ENCODE assay signal across 8 cellular contexts in the genomic region with DNA sequence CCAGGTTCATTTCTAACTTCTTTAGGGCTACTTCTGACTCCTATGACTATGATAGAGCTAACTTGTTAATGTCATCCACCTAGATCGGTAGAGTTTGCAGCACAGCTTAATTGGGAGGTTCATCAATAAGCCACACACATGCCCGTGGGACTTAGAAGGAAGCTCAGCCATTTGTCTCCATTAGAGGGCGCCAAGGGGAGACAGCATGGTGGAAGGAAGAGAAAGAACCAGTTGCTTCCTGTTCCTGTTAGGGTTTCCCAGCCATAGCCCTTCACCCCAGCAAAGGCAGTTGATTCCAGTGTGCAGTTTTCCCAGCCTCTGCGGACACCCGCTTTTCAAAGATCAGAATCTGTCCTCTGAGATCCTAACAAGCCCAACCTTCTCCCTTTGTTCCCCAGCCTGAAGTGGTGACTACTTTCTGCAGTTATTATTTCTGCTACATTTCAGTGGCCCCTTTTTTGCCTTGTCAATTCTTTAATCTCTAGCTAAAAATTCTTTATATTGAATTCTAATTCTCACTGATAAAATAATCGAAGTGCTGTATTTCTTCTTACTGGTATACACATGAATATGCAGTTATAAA. TPM values are rescaled to one million over a fixed set of nuclear protein-coding genes. Genes with fewer than 3 reads are reported as not detected.
DNase-seq lines count a peak whose midpoint lies in the region; ATAC-seq lines count a peak whose summit lies in the region.

No MANE protein-coding gene starts in this region.

- H2BK5ac ChIP-seq in mesenchymal stem cell (ENCODE audit: low read depth, low read length, poor library complexity, severe bottlenecking), result no peak overlapping the region

- peak overlapping the region in 1 of 2 experiments; percentile 31 for H2BK12ac ChIP-seq in mesenchymal stem cell (ENCODE audit: low read length in 2 of 2)

- H2AK5ac ChIP-seq in mesenchymal stem cell (ENCODE audit: low read length, severe bottlenecking), result no peak overlapping the region

- no peak overlapping the region for H3K9ac ChIP-seq in mesenchymal stem cell (ENCODE audit: low read length)

- H4K91ac ChIP-seq in mesenchymal stem cell (ENCODE audit: low read length), result peak overlapping the region; percentile 76

- H3K14ac ChIP-seq in mesenchymal stem cell (ENCODE audit: low read length in 2 of 2), result no peak overlapping the region

- no peak overlapping the region for H3K4me2 ChIP-seq in mesenchymal stem cell (ENCODE audit: low read length, poor library complexity, severe bottlenecking)

- POLR2A ChIA-PET in activated CD4-positive, alpha-beta T cell treated with anti-CD3 and anti-CD28 coated beads, Interleukin-2, amount 10 ng/mL, durations not matched to agents 7 days and 5 days (lab: Charles Lee), result no interaction called here

- H2BK15ac ChIP-seq in mesenchymal stem cell (ENCODE audit: low read depth, poor library complexity, severe bottlenecking), result peak overlapping the region; percentile 16

- H3K4me3 ChIP-seq in mesenchymal stem cell (ENCODE audit: insufficient read depth in 1 of 2, low read depth in 1 of 2, low read length in 2 of 2), result no peak overlapping the region

- H3K36me3 Mint-ChIP-seq in activated CD4-positive, alpha-beta T cell treated with anti-CD3 and anti-CD28 coated beads, Interleukin-2, amount 10 ng/mL, durations not matched to agents 7 days and 5 days (ENCODE audit: low read depth), result no peaks in the 10 kb centered on the region

- peak; percentile 59 for ATAC-seq in GM18861 (IDR thresholded peaks at IDR 0.05; ENCODE audit: unreplicated experiment)
- ATAC-seq in HG03378 (IDR thresholded peaks at IDR 0.05; ENCODE audit: unreplicated experiment), result peak; percentile 68

- WGBS in mesenchymal stem cell, result 46% methylated on average over 5 of the region's 6 CpGs

- H3K27me3 ChIP-seq in mesenchymal stem cell (ENCODE audit: control insufficient read depth in 1 of 2, insufficient read depth in 1 of 2, low read length in 2 of 2), result no peaks in the 10 kb centered on the region

- H3K18ac ChIP-seq in mesenchymal stem cell (ENCODE audit: low read depth in 1 of 2, low read length in 2 of 2), result peak overlapping the region; percentile 43 to 53

- H3K9me3 Mint-ChIP-seq in activated CD4-positive, alpha-beta T cell treated with anti-CD3 and anti-CD28 coated beads, Interleukin-2, amount 10 ng/mL, durations not matched to agents 7 days and 5 days, result no peaks in the 10 kb centered on the region

- no peaks in the 10 kb centered on the region for H3K27me3 Mint-ChIP-seq in activated CD4-positive, alpha-beta T cell treated with anti-CD3 and anti-CD28 coated beads, Interleukin-2, amount 10 ng/mL, durations not matched to agents 7 days and 5 days

- peak overlapping the region; percentile 58 for H2BK120ac ChIP-seq in mesenchymal stem cell (ENCODE audit: low read depth, low read length)

- peak overlapping the region; percentile 87 for H4K8ac ChIP-seq in mesenchymal stem cell (ENCODE audit: low read length)

- peaks cover 3% of the 10 kb centered on the region for H3K4me1 ChIP-seq in mesenchymal stem cell (ENCODE audit: control insufficient read depth, insufficient read depth, low read depth, low read length)

- H3K27ac Mint-ChIP-seq in activated CD4-positive, alpha-beta T cell treated with anti-CD3 and anti-CD28 coated beads, Interleukin-2, amount 10 ng/mL, durations not matched to agents 7 days and 5 days, result no peak overlapping the region

- no peaks in the 10 kb centered on the region for H3K36me3 ChIP-seq in mesenchymal stem cell (ENCODE audit: control insufficient read depth in 1 of 2, insufficient read depth in 2 of 2, low read depth in 1 of 2, low read length in 2 of 2)

- no peaks in the 10 kb centered on the region for H3K79me1 ChIP-seq in mesenchymal stem cell (replicated peaks; ENCODE audit: low read length, poor library complexity, severe bottlenecking)

- CTCF ChIA-PET in activated CD4-positive, alpha-beta T cell treated with anti-CD3 and anti-CD28 coated beads, Interleukin-2, amount 10 ng/mL, durations not matched to agents 7 days and 5 days (lab: Charles Lee), result interaction anchor here (0.7 to 1.6 kb wide), 9 partner anchors 9 to 550 kb away, joined by 3 to 5 read pairs (median 4); partner anchors contain the start of gene KCTD18

- H3K23ac ChIP-seq in mesenchymal stem cell (ENCODE audit: low read length in 2 of 2), result no peak overlapping the region

- H3K9me3 ChIP-seq in mesenchymal stem cell (ENCODE audit: control insufficient read depth, low read length), result no peaks in the 10 kb centered on the region

- no peak overlapping the region for H3K4me3 Mint-ChIP-seq in activated CD4-positive, alpha-beta T cell treated with anti-CD3 and anti-CD28 coated beads, Interleukin-2, amount 10 ng/mL, durations not matched to agents 7 days and 5 days

- no peak overlapping the region for H2AFZ ChIP-seq in mesenchymal stem cell (ENCODE audit: low read depth, low read length)

- no peak overlapping the region for H3K4ac ChIP-seq in mesenchymal stem cell (ENCODE audit: low read depth in 1 of 2, low read length in 2 of 2)

- DNase-seq in AG08396 (ENCODE audit: low spot score) (peak; percentile 48), NCI-H748 treated with DMSO at 0.1 percent for 48 hours (lab: John Stamatoyannopoulos, UW) (peak; percentile 77), mesenchymal stem cell (peak; percentile 81), substantia nigra (lab: John Stamatoyannopoulos, UW) (peak in 35 of 49 donors; percentile 1 to 53 (median 11))
- DNase-seq in activated CD4-positive, alpha-beta T cell treated with anti-CD3 and anti-CD28 coated beads, Interleukin-2, amount 10 ng/mL, durations not matched to agents 7 days and 5 days, result peak; percentile 74
- DNase-seq in effector CD4-positive, alpha-beta T cell, result peak; percentile 23

- H3K4me1 Mint-ChIP-seq in activated CD4-positive, alpha-beta T cell treated with anti-CD3 and anti-CD28 coated beads, Interleukin-2, amount 10 ng/mL, durations not matched to agents 7 days and 5 days, result peaks cover 5% of the 10 kb centered on the region

- H3K27ac ChIP-seq in mesenchymal stem cell (ENCODE audit: low read length, poor library complexity, severe bottlenecking), result no peak overlapping the region
- H3K27ac ChIP-seq in substantia nigra (ENCODE audit: low read depth, low read length, poor library complexity, severe bottlenecking), result no peak overlapping the region

RNA-seq across cellular contexts. Expression of gene MAIP1, which starts 30.3 kb away (rescaled TPM):
- 10 to 100 TPM; 20.6 to 20.7 TPM for total RNA-seq in activated CD4-positive, alpha-beta T cell treated with anti-CD3 and anti-CD28 coated beads, Interleukin-2, amount 10 ng/mL, durations not matched to agents 7 days and 5 days
- 10.8 TPM for polyA plus RNA-seq in mesenchymal stem cell (2013, experiment 1 of 2)
- 11.6 TPM for polyA plus RNA-seq in mesenchymal stem cell (2013, experiment 2 of 2)

RNA-seq across cellular contexts. Expression of gene TYW5, which starts 30.4 kb away (rescaled TPM):
- total RNA-seq in activated CD4-positive, alpha-beta T cell treated with anti-CD3 and anti-CD28 coated beads, Interleukin-2, amount 10 ng/mL, durations not matched to agents 7 days and 5 days, result 1 to 10 TPM; 7.9 to 8.5 TPM
- 3.8 TPM for polyA plus RNA-seq in mesenchymal stem cell (2013, experiment 1 of 2)
- polyA plus RNA-seq in mesenchymal stem cell (2013, experiment 2 of 2), result 3.8 TPM

Comparison
In these comparisons a context has a peak if more than half of its experiments do, and no peak if none do; other contexts are left out.
1. DNase-seq: peak in every context shown above with its lines; median percentile 81 in mesenchymal stem cell; 77 in NCI-H748 treated with DMSO at 0.1 percent for 48 hours; 74 in activated CD4-positive, alpha-beta T cell treated with anti-CD3 and anti-CD28 coated beads, Interleukin-2, amount 10 ng/mL, durations not matched to agents 7 days and 5 days; 48 in AG08396; 23 in effector CD4-positive, alpha-beta T cell; 11 in substantia nigra.